8 cellular contexts compared by ENCODE assay signal in genomic region chr2:72825271-72826155, GRCh38. TPM values are rescaled to one million over a fixed set of nuclear protein-coding genes. Genes with fewer than 3 reads are reported as not detected.
A peak's percentile ranks its signal among the peaks of the same experiment; 100 is the strongest.
DNase-seq lines count a peak whose midpoint lies in the region; ATAC-seq and TF ChIP-seq lines count a peak whose summit lies in the region.

TSS of gene EXOC6B (minus strand) at chr2:72826033.

- CTCF ChIA-PET in A673 (lab: Charles Lee) (no interaction called here), activated B cell treated with CpG ODN at 0.5 μM for 24 hours (lab: Charles Lee) (no interaction called here)

- peak within 1 kb of the TSS; percentile 97 for H3K4me3 Mint-ChIP-seq in activated B cell treated with CpG ODN at 0.5 μM for 24 hours

- TSS peak; percentile 26 for BruUV-seq in A673 (replicated peaks; lab: Mats Ljungman, UMichigan)

- DNase-seq in A673 (ENCODE audit: low spot score) (peak; percentile 95), NCI-H2196 treated with DMSO at 0.1 percent for 48 hours (lab: John Stamatoyannopoulos, UW; ENCODE audit: unreplicated experiment) (peak; percentile 28), activated B cell treated with CpG ODN at 0.5 μM for 24 hours (peak; percentile 79), inferior parietal cortex (ENCODE audit: extremely low spot score) (peak; percentile 93), spleen (peak; percentile 95)
- peak; percentile 81 for DNase-seq in central memory CD4-positive, alpha-beta T cell

- peak within 1 kb of the TSS; percentile 64 for H3K4me3 ChIP-seq in A673 (ENCODE audit: low read depth, low read length, poor library complexity, severe bottlenecking)
- peak within 1 kb of the TSS; percentile 69 to 87 (median 82) for H3K4me3 ChIP-seq in spleen

- TF ChIP-seq CTCF in A673 (conservative IDR thresholded peaks at IDR 0.05; ENCODE audit: low read depth, low read length): no peak
- TF ChIP-seq CTCF in activated B cell treated with CpG ODN at 0.5 μM for 24 hours (IDR thresholded peaks at IDR 0.05): no peak
- peak in 1 of 11 experiments; percentile 21 for TF ChIP-seq CTCF in spleen (IDR thresholded peaks at IDR 0.05 in 8 of 11, conservative IDR thresholded peaks at IDR 0.05 in 3 of 11)

- TF ChIP-seq POLR2A in spleen (IDR thresholded peaks at IDR 0.05): peak in 1 of 3 donors; percentile 24

- no peaks in the 10 kb centered on the region for H3K36me3 ChIP-seq in A673 (ENCODE audit: insufficient read depth, low read length, poor library complexity, severe bottlenecking)
- H3K36me3 ChIP-seq in spleen: no peaks in the 10 kb centered on the region

- peaks cover 12% of the 10 kb centered on the region for H3K27me3 Mint-ChIP-seq in activated B cell treated with CpG ODN at 0.5 μM for 24 hours

- peaks cover 24% of the 10 kb centered on the region for H3K4me1 Mint-ChIP-seq in activated B cell treated with CpG ODN at 0.5 μM for 24 hours

- H3K9me3 ChIP-seq in A673 (ENCODE audit: low read depth, low read length, poor library complexity, severe bottlenecking): no peaks in the 10 kb centered on the region
- no peaks in the 10 kb centered on the region for H3K9me3 ChIP-seq in spleen

- H3K4me1 ChIP-seq in A673 (ENCODE audit: insufficient read depth, low read length, poor library complexity, severe bottlenecking): peaks cover 10% of the 10 kb centered on the region
- peaks cover 10 to 27% (median 20%) of the 10 kb centered on the region in 6 donors for H3K4me1 ChIP-seq in spleen

- H3K27ac ChIP-seq in A673 (ENCODE audit: low read depth, low read length, poor library complexity, severe bottlenecking): peak within 1 kb of the TSS; percentile 62
- peak within 1 kb of the TSS in 7 of 8 donors; percentile 26 to 82 (median 79) for H3K27ac ChIP-seq in spleen

- intact Hi-C loops in A673 (cut with micrococcal nuclease; ENCODE audit: unreplicated experiment) (no loop called here), activated B cell treated with CpG ODN at 0.5 μM for 24 hours (cut with micrococcal nuclease) (loop anchor here (2.0 to 10.0 kb wide), 4 partner anchors 35 to 1493 kb away; partner anchors contain the start of genes ALMS1, CCT7, PRADC1 and ZNF638), spleen (cut with DNase I; ENCODE audit: low total_unique reads) (no loop called here)

- peak within 1 kb of the TSS; percentile 68 for H3K27ac Mint-ChIP-seq in activated B cell treated with CpG ODN at 0.5 μM for 24 hours

- 1 to 2% (median 1%) methylated on average over 27 to 70 of the region's 70 CpGs for WGBS in spleen, 5 donors

- H3K27me3 ChIP-seq in A673 (replicated peaks; ENCODE audit: insufficient read depth, low read depth, low read length, poor library complexity) (no peaks in the 10 kb centered on the region), spleen (replicated peaks in 1 of 7) (peaks cover 0 to 7% (median 0%) of the 10 kb centered on the region in 7 donors)

- ATAC-seq in GM18873 (IDR thresholded peaks at IDR 0.05; ENCODE audit: low FRiP score, unreplicated experiment) (peak; percentile 89), HG03135 (IDR thresholded peaks at IDR 0.05; ENCODE audit: unreplicated experiment) (peak; percentile 86), activated B cell treated with CpG ODN at 0.5 μM for 24 hours (ENCODE audit: low read depth) (peak; percentile 89)

- peaks cover 5% of the 10 kb centered on the region for H3K36me3 Mint-ChIP-seq in activated B cell treated with CpG ODN at 0.5 μM for 24 hours (ENCODE audit: low read depth)

- POLR2A ChIA-PET in A673 (lab: Charles Lee; ENCODE audit: low non-redundant PET): no interaction called here
- POLR2A ChIA-PET in activated B cell treated with CpG ODN at 0.5 μM for 24 hours (lab: Charles Lee): no interaction called here

- no peaks in the 10 kb centered on the region for H3K9me3 Mint-ChIP-seq in activated B cell treated with CpG ODN at 0.5 μM for 24 hours

RNA-seq across cellular contexts. Expression of gene EXOC6B, which starts in this region (rescaled TPM):
- total RNA-seq in A673 (2021) (138 and 146 TPM in 2 replicates), activated B cell treated with CpG ODN at 0.5 μM for 24 hours (13.0 and 13.8 TPM in 2 replicates), spleen (10 to 100 TPM; 13.7 to 27.9 (median 23.0) TPM)
- polyA plus RNA-seq in spleen: 1 to 10 TPM; 1.0 to 2.7 (median 1.5) TPM

Comparison
In these comparisons a context has a peak if more than half of its experiments do, and no peak if none do; other contexts are left out.
1. Peak in every context shown above with its lines: DNase-seq, ATAC-seq, H3K4me3 ChIP-seq and H3K27ac ChIP-seq.
2. DNase-seq: peak in every context shown above with its lines; median percentile 95 in A673; 95 in spleen; 93 in inferior parietal cortex; 81 in central memory CD4-positive, alpha-beta T cell; 79 in activated B cell treated with CpG ODN at 0.5 μM for 24 hours; 28 in NCI-H2196 treated with DMSO at 0.1 percent for 48 hours.